ENCODE assay signal across 15 cellular contexts in the genomic region with DNA sequence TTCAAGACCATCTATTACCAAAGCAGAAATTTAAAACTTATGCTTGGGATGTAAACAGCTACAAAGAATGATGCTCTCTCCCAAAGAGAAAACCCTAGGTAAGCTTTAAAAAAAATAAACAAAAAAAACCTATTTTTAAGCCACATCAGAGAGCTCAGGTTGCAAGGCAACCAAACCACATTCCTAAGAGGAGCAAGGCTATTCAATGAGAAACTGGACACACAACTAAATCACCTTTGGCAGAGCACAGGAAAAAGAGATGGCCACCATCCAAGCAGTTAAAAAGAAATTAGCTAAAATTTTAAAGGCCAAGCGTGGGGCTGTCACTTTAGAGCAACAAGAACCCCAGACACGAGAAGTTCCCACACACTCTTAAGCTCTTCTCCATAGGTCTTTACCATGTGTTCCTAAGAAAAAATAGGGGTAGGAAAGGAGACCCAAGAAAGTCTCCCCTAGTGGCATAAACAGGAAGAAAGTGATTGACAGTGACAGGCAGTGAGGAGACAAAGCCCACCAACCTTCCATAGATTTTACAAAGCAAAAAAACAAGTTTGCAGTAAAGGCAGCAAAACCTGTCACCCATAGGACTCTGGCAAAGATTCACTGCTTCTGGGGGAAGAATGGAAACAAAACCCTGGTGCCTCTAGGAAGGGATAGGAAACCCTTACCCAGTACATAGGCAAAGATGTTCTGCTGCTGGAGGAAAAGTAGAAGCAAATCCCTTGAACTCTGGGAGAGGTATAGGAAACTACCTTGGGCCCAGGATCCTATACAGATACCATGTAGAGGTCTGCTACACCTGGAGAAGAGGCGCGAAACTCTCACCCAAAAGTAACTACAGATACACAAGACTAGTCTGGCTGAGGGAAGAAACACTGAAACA.
DNase-seq lines count a peak whose midpoint lies in the region; ATAC-seq, FAIRE-seq and TF ChIP-seq lines count a peak whose summit lies in the region.
"Had no signal": no experiment of that assay in that cellular context is flagged by ENCODE, and none has a peak within 500 bp of the region (broad histone marks: within the 10 kb centered on the region; RNA-seq: fewer than 3 reads in every experiment).

No MANE protein-coding gene starts in this region.

- H2AFZ ChIP-seq in GM23338 (no peak overlapping the region), H1 (ENCODE audit: low read length) (no peak overlapping the region), trophoblast cell (ENCODE audit: insufficient read depth, low read length, poor library complexity) (no peak overlapping the region)

- POLR2A ChIA-PET in H1 (lab: Charles Lee; ENCODE audit: partially characterized antibody), result interaction anchor here (1.0 kb wide), 2 partner anchors 8 to 50 kb away, joined by 3 read pairs; no protein-coding TSS in a partner anchor

- H3K23me2 ChIP-seq in H1 (ENCODE audit: low read depth, low read length), result no peaks in the 10 kb centered on the region; the same call in 1 of the 2 replicates

- peaks cover 8% of the 10 kb centered on the region; the same call in 1 of the 3 replicates for H3K36me3 Mint-ChIP-seq in GM23338 (ENCODE audit: low read depth)

- no peak overlapping the region for H4K12ac ChIP-seq in trophoblast cell (ENCODE audit: low read depth, low read length)

- TF ChIP-seq CTCF in GM23338 (conservative IDR thresholded peaks at IDR 0.05; ENCODE audit: low read depth in 2 of 2), result peak; percentile 3 to 48; a peak in 2 of 4 replicates
- peak in 1 of 3 experiments; percentile 31; a peak in 1 of 4 replicates for TF ChIP-seq CTCF in H1 (IDR thresholded peaks at IDR 0.05; ENCODE audit: control extremely low read depth in 1 of 3, insufficient read depth in 1 of 3, low read depth in 1 of 3, low read length in 3 of 3)

- TF ChIP-seq POLR2A in H1 (IDR thresholded peaks at IDR 0.05; ENCODE audit: control extremely low read depth in 1 of 2, low read depth in 2 of 2, low read length in 2 of 2), result no peak

- H2BK12ac ChIP-seq in H1 (ENCODE audit: low read depth, low read length) (no peak overlapping the region), trophoblast cell (ENCODE audit: low read length) (peak overlapping the region; percentile 27)

- DNase-seq in GM23338 (ENCODE audit: low spot score), result peak; percentile 64
- DNase-seq in NCI-H2029 (lab: John Stamatoyannopoulos, UW), result peak; percentile 66
- DNase-seq in H1 (ENCODE audit: low read depth in 1 of 2, low spot score in 2 of 2), result peak in 1 of 2 experiments; percentile 46
- DNase-seq in trophoblast cell, result peak; percentile 13 to 64
- no peak for DNase-seq in stimulated activated naive CD8-positive, alpha-beta T cell treated with anti-CD3 and anti-CD28 coated beads, Interleukin-15, amount 100 ng/mL, for 72 hours
- DNase-seq: cerebellar nuclear complex; GOT3; left colon; NCI-H510A; stimulated activated CD4-positive, alpha-beta T cell treated with anti-CD3 and anti-CD28 coated beads, Interleukin-4, amount 100 ng/mL, for 4 hours had no signal

- no peak overlapping the region for H3K56ac ChIP-seq in H1 (replicated peaks; ENCODE audit: insufficient read length, low read depth, low read length)

- H2BK120ac ChIP-seq in H1 (replicated peaks; ENCODE audit: low read depth, low read length) (no peak overlapping the region), trophoblast cell (ENCODE audit: insufficient read depth, low read length, poor library complexity) (no peak overlapping the region)

- no peak overlapping the region for H4K91ac ChIP-seq in H1 (replicated peaks; ENCODE audit: insufficient read length, low read length)
- peak overlapping the region; percentile 34 for H4K91ac ChIP-seq in trophoblast cell (ENCODE audit: low read depth, low read length)

- CTCF ChIA-PET in H1 (lab: Charles Lee; ENCODE audit: partially characterized antibody), result interaction anchor here (2.0 kb wide), 1 partner anchor 72 kb away, joined by 4 read pairs; no protein-coding TSS in a partner anchor

- peak; percentile 69 for FAIRE-seq in H1 (lab: Jason Lieb, UNC)

- no peaks in the 10 kb centered on the region for H3K9me3 Mint-ChIP-seq in GM23338
- no peaks in the 10 kb centered on the region for H3K9me3 Mint-ChIP-seq in stimulated activated naive CD8-positive, alpha-beta T cell treated with anti-CD3 and anti-CD28 coated beads, Interleukin-15, amount 100 ng/mL, for 72 hours

- no peak for TF ChIP-seq EP300 in H1 (IDR thresholded peaks at IDR 0.05; ENCODE audit: borderline replicate concordance in 1 of 2, low read depth in 2 of 2, low read length in 2 of 2)

- ATAC-seq in GM23338, result peak; percentile 85
- ATAC-seq in HG02981 (IDR thresholded peaks at IDR 0.05; ENCODE audit: unreplicated experiment), result no peak
- ATAC-seq in stimulated activated naive CD8-positive, alpha-beta T cell treated with anti-CD3 and anti-CD28 coated beads, Interleukin-15, amount 100 ng/mL, for 72 hours, result no peak
- ATAC-seq in GM19023 (IDR thresholded peaks at IDR 0.05; ENCODE audit: unreplicated experiment), result no peak
- no peak for ATAC-seq in HG02571 (IDR thresholded peaks at IDR 0.05; ENCODE audit: unreplicated experiment)
- ATAC-seq: left colon had no signal

- no peak overlapping the region for H2BK15ac ChIP-seq in H1 (ENCODE audit: low read length)

- peaks cover 39% of the 10 kb centered on the region for H3K4me1 Mint-ChIP-seq in GM23338
- H3K4me1 Mint-ChIP-seq in stimulated activated naive CD8-positive, alpha-beta T cell treated with anti-CD3 and anti-CD28 coated beads, Interleukin-15, amount 100 ng/mL, for 72 hours, result peaks cover 47% of the 10 kb centered on the region

- H4K20me1 ChIP-seq in GM23338 (replicated peaks; ENCODE audit: insufficient read depth), result peaks cover 23% of the 10 kb centered on the region
- peaks cover 7 to 9% of the 10 kb centered on the region in 2 experiments for H4K20me1 ChIP-seq in H1 (replicated peaks in 1 of 2; ENCODE audit: control insufficient read depth in 1 of 2, insufficient read depth in 2 of 2, low read length in 2 of 2)

- H3K27me3 ChIP-seq in GM23338 (ENCODE audit: insufficient read depth), result no peaks in the 10 kb centered on the region
- no peaks in the 10 kb centered on the region for H3K27me3 ChIP-seq in H1 (replicated peaks in 1 of 4; ENCODE audit: control insufficient read depth in 3 of 4, extremely low read depth in 1 of 4, insufficient read depth in 3 of 4, low read length in 3 of 4)
- no peaks in the 10 kb centered on the region for H3K27me3 ChIP-seq in trophoblast cell (ENCODE audit: insufficient read depth, low read length)
- H3K27me3 ChIP-seq: SJSA1 had no signal

- peaks cover 94% of the 10 kb centered on the region for H3K79me2 ChIP-seq in GM23338 (replicated peaks; ENCODE audit: insufficient read depth)
- peaks cover 3 to 80% of the 10 kb centered on the region in 2 experiments; a peak in 2 of 4 replicates for H3K79me2 ChIP-seq in H1 (ENCODE audit: control insufficient read depth in 1 of 2, insufficient read depth in 2 of 2, low read length in 2 of 2)
- no peaks in the 10 kb centered on the region for H3K79me2 ChIP-seq in trophoblast cell (ENCODE audit: control insufficient read depth, insufficient read depth, low read length, poor library complexity)

- TF ChIP-seq RAD21 in H1 (IDR thresholded peaks at IDR 0.05 in 1 of 2, conservative IDR thresholded peaks at IDR 0.05 in 1 of 2; ENCODE audit: low read depth in 2 of 2, low read length in 2 of 2), result no peak

- H2AK5ac ChIP-seq in H1 (ENCODE audit: low read depth, low read length) (no peak overlapping the region), trophoblast cell (ENCODE audit: low read length) (no peak overlapping the region)

- H3K27ac Mint-ChIP-seq in GM23338, result peak overlapping the region; percentile 57
- H3K27ac Mint-ChIP-seq in stimulated activated naive CD8-positive, alpha-beta T cell treated with anti-CD3 and anti-CD28 coated beads, Interleukin-15, amount 100 ng/mL, for 72 hours, result no peak overlapping the region

- H3K18ac ChIP-seq in H1 (ENCODE audit: extremely low read depth, low read length), result no peak overlapping the region
- no peak overlapping the region for H3K18ac ChIP-seq in trophoblast cell (ENCODE audit: low read length)

- H3K79me1 ChIP-seq in H1 (ENCODE audit: low read depth, low read length), result peaks cover 4% of the 10 kb centered on the region; the same call in 1 of the 2 replicates
- peaks cover 5% of the 10 kb centered on the region for H3K79me1 ChIP-seq in trophoblast cell (ENCODE audit: low read length)

- peak overlapping the region; percentile 45; the same call in 1 of the 2 replicates for H3K27ac ChIP-seq in GM23338 (ENCODE audit: low read depth)
- H3K27ac ChIP-seq in H1 (ENCODE audit: low read depth, low read length), result no peak overlapping the region
- H3K27ac ChIP-seq in trophoblast cell (ENCODE audit: low read depth, low read length), result peak overlapping the region; percentile 79
- H3K27ac ChIP-seq: KMS-11, SJSA1 had no signal

- H3K9ac ChIP-seq in H1 (replicated peaks in 1 of 4; ENCODE audit: extremely low read depth in 1 of 4, low read depth in 3 of 4, low read length in 3 of 4) (no peak overlapping the region; a peak in 1 of 7 replicates), trophoblast cell (ENCODE audit: low read length) (no peak overlapping the region)
- H3K9ac ChIP-seq: KMS-11 had no signal

- no peak overlapping the region for H4K5ac ChIP-seq in H1 (ENCODE audit: insufficient read length, low read depth, low read length)

- no peaks in the 10 kb centered on the region for H3K9me2 ChIP-seq in GM23338 (ENCODE audit: insufficient read depth)

- H3K4ac ChIP-seq in H1 (replicated peaks; ENCODE audit: insufficient read length, low read depth, low read length), result no peak overlapping the region
- H3K4ac ChIP-seq in trophoblast cell (ENCODE audit: low read depth, low read length), result peak overlapping the region; percentile 19

- H3K36me3 ChIP-seq in GM23338 (ENCODE audit: insufficient read depth) (no peaks in the 10 kb centered on the region), H1 (ENCODE audit: control insufficient read depth in 2 of 4, insufficient read depth in 4 of 4, low read length in 3 of 4) (peaks cover 0 to 9% (median 3%) of the 10 kb centered on the region in 4 experiments; a peak in 3 of 8 replicates), trophoblast cell (ENCODE audit: control insufficient read depth in 1 of 2, insufficient read depth in 2 of 2, low read length in 2 of 2) (no peaks in the 10 kb centered on the region)

- 85% methylated on average over 4 of the region's 4 CpGs; no CpG with 5 or more reads in 1 of the 2 experiments for WGBS in H1 (ENCODE audit: extremely low coverage in 1 of 2, insufficient coverage in 1 of 2, insufficient read length in 1 of 2, insufficient replicate concordance in 2 of 2, low coverage in 1 of 2, low lambda C conversion rate in 2 of 2, missing lambda C conversion rate in 1 of 2), 2 experiments
- no CpG with 5 or more reads among the region's 4 CpGs for WGBS in trophoblast cell (ENCODE audit: extremely low coverage, insufficient coverage, insufficient read length)

- H3K23ac ChIP-seq in H1 (ENCODE audit: insufficient read length), result no peak overlapping the region
- H3K23ac ChIP-seq in trophoblast cell (ENCODE audit: low read length), result no peak overlapping the region

- peaks cover 6% of the 10 kb centered on the region for H3K27me3 Mint-ChIP-seq in GM23338 (ENCODE audit: insufficient read depth, low read depth, poor library complexity)
- no peaks in the 10 kb centered on the region for H3K27me3 Mint-ChIP-seq in stimulated activated naive CD8-positive, alpha-beta T cell treated with anti-CD3 and anti-CD28 coated beads, Interleukin-15, amount 100 ng/mL, for 72 hours

- H3K14ac ChIP-seq in H1 (ENCODE audit: insufficient read length) (no peak overlapping the region), trophoblast cell (ENCODE audit: low read length) (peak overlapping the region; percentile 14)

- peak overlapping the region; percentile 40; the same call in 2 of the 3 replicates for H3K4me3 Mint-ChIP-seq in GM23338
- no peak overlapping the region for H3K4me3 Mint-ChIP-seq in stimulated activated naive CD8-positive, alpha-beta T cell treated with anti-CD3 and anti-CD28 coated beads, Interleukin-15, amount 100 ng/mL, for 72 hours

- no peak overlapping the region for H2BK5ac ChIP-seq in H1 (ENCODE audit: low read depth, low read length)
- H2BK5ac ChIP-seq in trophoblast cell (ENCODE audit: low read depth, low read length, poor library complexity), result peak overlapping the region; percentile 59

- H4K8ac ChIP-seq in H1 (ENCODE audit: extremely low read depth, insufficient read depth, low read length), result no peak overlapping the region
- no peak overlapping the region for H4K8ac ChIP-seq in trophoblast cell (ENCODE audit: low read depth, low read length)

- H3K4me3 ChIP-seq in GM23338 (0 out of 2 replicates have a peak overlapping the region, but pooled peaks have one; percentile 1), H1 (ENCODE audit: extremely low read depth in 1 of 4, insufficient read depth in 2 of 4, low read depth in 3 of 4, low read length in 4 of 4) (no peak overlapping the region; a peak in 1 of 8 replicates), trophoblast cell (ENCODE audit: low read depth, low read length) (no peak overlapping the region)
- H3K4me3 ChIP-seq: SJSA1 had no signal

- H3F3A ChIP-seq in GM23338 (replicated peaks; ENCODE audit: low read depth), result no peaks in the 10 kb centered on the region

- H3K4me1 ChIP-seq in GM23338 (ENCODE audit: insufficient read depth), result peaks cover 22% of the 10 kb centered on the region
- H3K4me1 ChIP-seq in H1 (replicated peaks in 1 of 4; ENCODE audit: control insufficient read depth in 3 of 4, insufficient read depth in 4 of 4, low read length in 3 of 4), result peaks cover 3 to 10% (median 7%) of the 10 kb centered on the region in 4 experiments; a peak in 4 of 7 replicates
- peaks cover 7 to 8% of the 10 kb centered on the region in 2 experiments for H3K4me1 ChIP-seq in trophoblast cell (ENCODE audit: control insufficient read depth in 1 of 2, insufficient read depth in 2 of 2, low read length in 2 of 2)
- H3K4me1 ChIP-seq: SJSA1 had no signal

- peak overlapping the region; percentile 35 for H3K4me2 ChIP-seq in GM23338
- H3K4me2 ChIP-seq in H1 (ENCODE audit: insufficient read depth in 1 of 2, low read depth in 2 of 2, low read length in 2 of 2), result peak overlapping the region; percentile 31 to 68; a peak in 2 of 4 replicates
- peak overlapping the region; percentile 53 for H3K4me2 ChIP-seq in trophoblast cell (ENCODE audit: low read length)
- H3K4me2 ChIP-seq: KMS-11 had no signal

- no peak overlapping the region for H2BK20ac ChIP-seq in H1 (ENCODE audit: low read length)

- H3K9me3 ChIP-seq in H1 (ENCODE audit: insufficient read depth in 2 of 2, low read depth in 1 of 2, low read length in 1 of 2), result no peaks in the 10 kb centered on the region
- H3K9me3 ChIP-seq in trophoblast cell (ENCODE audit: insufficient read depth, low read depth, low read length), result no peaks in the 10 kb centered on the region
- H3K9me3 ChIP-seq: SJSA1 had no signal

Comparison
In these comparisons a context has a peak if more than half of its experiments do, and no peak if none do; other contexts are left out.
1. DNase-seq: peak in GM23338 (single experiment), NCI-H2029 (single experiment) and trophoblast cell (2 of 2); none in stimulated activated naive CD8-positive, alpha-beta T cell treated with anti-CD3 and anti-CD28 coated beads, Interleukin-15, amount 100 ng/mL, for 72 hours (0 of 2).
2. Peak in every context shown above with its lines, with median percentiles within 50 percentile points of each other: H3K4me2 ChIP-seq.